In the genomic region with DNA sequence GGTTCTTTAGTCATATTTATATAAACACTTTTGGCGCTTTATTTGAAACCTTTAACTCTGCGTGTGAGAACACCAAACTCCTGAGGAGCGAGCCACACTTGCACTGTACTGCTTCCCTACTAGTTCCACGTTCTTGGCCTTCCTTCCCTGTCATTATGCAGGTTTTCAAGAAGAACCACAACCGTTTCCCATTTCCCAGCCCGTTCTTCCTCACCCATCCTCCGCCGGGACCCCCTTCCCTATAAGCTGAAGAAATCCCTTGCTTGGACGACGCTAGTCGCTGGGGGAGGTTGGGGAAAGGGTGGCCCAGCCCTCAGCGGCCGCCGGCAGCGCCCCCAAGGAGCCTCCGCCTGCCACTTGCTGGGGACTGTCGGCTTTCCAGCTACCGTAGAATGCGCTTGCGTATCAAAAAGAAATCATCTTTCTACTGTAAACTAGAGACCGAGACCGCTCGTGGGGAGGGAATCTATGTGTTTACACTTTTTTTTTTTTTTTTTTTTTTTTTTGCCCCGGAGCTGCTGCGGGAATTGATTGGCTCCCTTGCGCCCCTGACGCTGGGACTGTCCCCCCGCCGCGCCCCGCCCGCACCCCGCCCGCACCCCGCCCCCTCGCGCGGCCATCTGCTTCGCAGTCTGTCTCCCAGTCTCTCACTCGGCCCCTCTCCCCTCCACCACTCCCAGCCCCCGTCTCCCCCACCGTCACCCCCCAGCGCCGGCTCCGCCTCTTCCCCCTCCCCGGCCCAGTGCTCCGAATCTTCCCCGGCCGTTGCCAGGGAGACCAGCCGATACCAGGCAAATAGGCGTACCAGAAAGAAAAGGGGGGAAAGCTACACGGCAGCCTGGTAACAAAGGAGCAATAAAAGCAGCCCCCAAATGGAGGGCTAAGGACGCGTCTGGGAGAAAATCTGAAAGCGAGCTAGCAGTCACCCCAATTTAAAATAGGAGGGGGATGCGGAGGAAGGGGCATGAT, we compare ENCODE assay signal across 1 cellular context.
TF ChIP-seq lines count a peak whose summit lies in the region.

No MANE protein-coding gene starts in this region.

TF ChIP-seq in K562, 482 proteins besides CTCF, POLR2A, EP300 and RAD21 (continued from another document):
- TF ChIP-seq RFX1 (IDR thresholded peaks at IDR 0.05) (peak; percentile 63), JUND (IDR thresholded peaks at IDR 0.05; ENCODE audit: borderline replicate concordance, low read depth, low read length) (no peak), JUND (tag; IDR thresholded peaks at IDR 0.05; ENCODE audit: borderline replicate concordance, low read depth, low read length) (no peak), HNRNPLL (IDR thresholded peaks at IDR 0.05; ENCODE audit: low read depth, low read length, poor library complexity, severe bottlenecking) (peak; percentile 77)
- TF ChIP-seq, protein P1, sequence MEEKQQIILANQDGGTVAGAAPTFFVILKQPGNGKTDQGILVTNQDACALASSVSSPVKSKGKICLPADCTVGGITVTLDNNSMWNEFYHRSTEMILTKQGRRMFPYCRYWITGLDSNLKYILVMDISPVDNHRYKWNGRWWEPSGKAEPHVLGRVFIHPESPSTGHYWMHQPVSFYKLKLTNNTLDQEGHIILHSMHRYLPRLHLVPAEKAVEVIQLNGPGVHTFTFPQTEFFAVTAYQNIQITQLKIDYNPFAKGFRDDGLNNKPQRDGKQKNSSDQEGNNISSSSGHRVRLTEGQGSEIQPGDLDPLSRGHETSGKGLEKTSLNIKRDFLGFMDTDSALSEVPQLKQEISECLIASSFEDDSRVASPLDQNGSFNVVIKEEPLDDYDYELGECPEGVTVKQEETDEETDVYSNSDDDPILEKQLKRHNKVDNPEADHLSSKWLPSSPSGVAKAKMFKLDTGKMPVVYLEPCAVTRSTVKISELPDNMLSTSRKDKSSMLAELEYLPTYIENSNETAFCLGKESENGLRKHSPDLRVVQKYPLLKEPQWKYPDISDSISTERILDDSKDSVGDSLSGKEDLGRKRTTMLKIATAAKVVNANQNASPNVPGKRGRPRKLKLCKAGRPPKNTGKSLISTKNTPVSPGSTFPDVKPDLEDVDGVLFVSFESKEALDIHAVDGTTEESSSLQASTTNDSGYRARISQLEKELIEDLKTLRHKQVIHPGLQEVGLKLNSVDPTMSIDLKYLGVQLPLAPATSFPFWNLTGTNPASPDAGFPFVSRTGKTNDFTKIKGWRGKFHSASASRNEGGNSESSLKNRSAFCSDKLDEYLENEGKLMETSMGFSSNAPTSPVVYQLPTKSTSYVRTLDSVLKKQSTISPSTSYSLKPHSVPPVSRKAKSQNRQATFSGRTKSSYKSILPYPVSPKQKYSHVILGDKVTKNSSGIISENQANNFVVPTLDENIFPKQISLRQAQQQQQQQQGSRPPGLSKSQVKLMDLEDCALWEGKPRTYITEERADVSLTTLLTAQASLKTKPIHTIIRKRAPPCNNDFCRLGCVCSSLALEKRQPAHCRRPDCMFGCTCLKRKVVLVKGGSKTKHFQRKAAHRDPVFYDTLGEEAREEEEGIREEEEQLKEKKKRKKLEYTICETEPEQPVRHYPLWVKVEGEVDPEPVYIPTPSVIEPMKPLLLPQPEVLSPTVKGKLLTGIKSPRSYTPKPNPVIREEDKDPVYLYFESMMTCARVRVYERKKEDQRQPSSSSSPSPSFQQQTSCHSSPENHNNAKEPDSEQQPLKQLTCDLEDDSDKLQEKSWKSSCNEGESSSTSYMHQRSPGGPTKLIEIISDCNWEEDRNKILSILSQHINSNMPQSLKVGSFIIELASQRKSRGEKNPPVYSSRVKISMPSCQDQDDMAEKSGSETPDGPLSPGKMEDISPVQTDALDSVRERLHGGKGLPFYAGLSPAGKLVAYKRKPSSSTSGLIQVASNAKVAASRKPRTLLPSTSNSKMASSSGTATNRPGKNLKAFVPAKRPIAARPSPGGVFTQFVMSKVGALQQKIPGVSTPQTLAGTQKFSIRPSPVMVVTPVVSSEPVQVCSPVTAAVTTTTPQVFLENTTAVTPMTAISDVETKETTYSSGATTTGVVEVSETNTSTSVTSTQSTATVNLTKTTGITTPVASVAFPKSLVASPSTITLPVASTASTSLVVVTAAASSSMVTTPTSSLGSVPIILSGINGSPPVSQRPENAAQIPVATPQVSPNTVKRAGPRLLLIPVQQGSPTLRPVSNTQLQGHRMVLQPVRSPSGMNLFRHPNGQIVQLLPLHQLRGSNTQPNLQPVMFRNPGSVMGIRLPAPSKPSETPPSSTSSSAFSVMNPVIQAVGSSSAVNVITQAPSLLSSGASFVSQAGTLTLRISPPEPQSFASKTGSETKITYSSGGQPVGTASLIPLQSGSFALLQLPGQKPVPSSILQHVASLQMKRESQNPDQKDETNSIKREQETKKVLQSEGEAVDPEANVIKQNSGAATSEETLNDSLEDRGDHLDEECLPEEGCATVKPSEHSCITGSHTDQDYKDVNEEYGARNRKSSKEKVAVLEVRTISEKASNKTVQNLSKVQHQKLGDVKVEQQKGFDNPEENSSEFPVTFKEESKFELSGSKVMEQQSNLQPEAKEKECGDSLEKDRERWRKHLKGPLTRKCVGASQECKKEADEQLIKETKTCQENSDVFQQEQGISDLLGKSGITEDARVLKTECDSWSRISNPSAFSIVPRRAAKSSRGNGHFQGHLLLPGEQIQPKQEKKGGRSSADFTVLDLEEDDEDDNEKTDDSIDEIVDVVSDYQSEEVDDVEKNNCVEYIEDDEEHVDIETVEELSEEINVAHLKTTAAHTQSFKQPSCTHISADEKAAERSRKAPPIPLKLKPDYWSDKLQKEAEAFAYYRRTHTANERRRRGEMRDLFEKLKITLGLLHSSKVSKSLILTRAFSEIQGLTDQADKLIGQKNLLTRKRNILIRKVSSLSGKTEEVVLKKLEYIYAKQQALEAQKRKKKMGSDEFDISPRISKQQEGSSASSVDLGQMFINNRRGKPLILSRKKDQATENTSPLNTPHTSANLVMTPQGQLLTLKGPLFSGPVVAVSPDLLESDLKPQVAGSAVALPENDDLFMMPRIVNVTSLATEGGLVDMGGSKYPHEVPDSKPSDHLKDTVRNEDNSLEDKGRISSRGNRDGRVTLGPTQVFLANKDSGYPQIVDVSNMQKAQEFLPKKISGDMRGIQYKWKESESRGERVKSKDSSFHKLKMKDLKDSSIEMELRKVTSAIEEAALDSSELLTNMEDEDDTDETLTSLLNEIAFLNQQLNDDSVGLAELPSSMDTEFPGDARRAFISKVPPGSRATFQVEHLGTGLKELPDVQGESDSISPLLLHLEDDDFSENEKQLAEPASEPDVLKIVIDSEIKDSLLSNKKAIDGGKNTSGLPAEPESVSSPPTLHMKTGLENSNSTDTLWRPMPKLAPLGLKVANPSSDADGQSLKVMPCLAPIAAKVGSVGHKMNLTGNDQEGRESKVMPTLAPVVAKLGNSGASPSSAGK (IDR thresholded peaks at IDR 0.05), result peak; percentile 59; the same call in 1 of the 2 replicates
